In genomic region chr4:6180841-6181631, GRCh38 we compare ENCODE assay signal across 8 cellular contexts. TPM values are rescaled to one million over a fixed set of nuclear protein-coding genes. Genes with fewer than 3 reads are reported as not detected.
A peak's percentile ranks its signal among the peaks of the same experiment; 100 is the strongest.
DNase-seq lines count a peak whose midpoint lies in the region; ATAC-seq, FAIRE-seq and TF ChIP-seq lines count a peak whose summit lies in the region.

No MANE protein-coding gene starts in this region.

- no peaks in the 10 kb centered on the region for H3F3A ChIP-seq in neural progenitor cell (ENCODE audit: low read depth)

- no peaks in the 10 kb centered on the region for H3K36me3 ChIP-seq in neural progenitor cell

- no peak overlapping the region for H3K9ac ChIP-seq in neural progenitor cell

- no peaks in the 10 kb centered on the region for H3K27me3 ChIP-seq in neural progenitor cell

- ATAC-seq in GM18907 (IDR thresholded peaks at IDR 0.05; ENCODE audit: unreplicated experiment) (peak; percentile 93), HG02885 (IDR thresholded peaks at IDR 0.05; ENCODE audit: poor library complexity, unreplicated experiment) (peak; percentile 82)

- H3K36me3 Mint-ChIP-seq in neural progenitor cell, result no peaks in the 10 kb centered on the region

- no peak overlapping the region for H3K4me3 Mint-ChIP-seq in neural progenitor cell

- H3K27ac Mint-ChIP-seq in neural progenitor cell, result no peak overlapping the region

- H3K79me2 ChIP-seq in neural progenitor cell (ENCODE audit: low read depth), result no peaks in the 10 kb centered on the region

- FAIRE-seq in RCC 7860 (lab: Jason Lieb, UNC), result no peak

- H3K9me3 ChIP-seq in neural progenitor cell (ENCODE audit: low read depth), result no peaks in the 10 kb centered on the region

- DNase-seq in activated CD4-positive, CD25-positive, alpha-beta regulatory T cell treated with anti-CD3 and anti-CD28 coated beads, Interleukin-2, amount 50 U/mL, for 72 hours, result peak; percentile 47
- peak; percentile 8 for DNase-seq in stimulated activated CD4-positive, alpha-beta T cell treated with anti-CD3 and anti-CD28 coated beads, Interleukin-12 subunit alpha, Interleukin-12 subunit beta, amount 100 ng/mL, for 4 hours
- DNase-seq in neural progenitor cell (ENCODE audit: low spot score) (no peak), RCC 7860 (ENCODE audit: low spot score) (no peak), SW480 (ENCODE audit: low spot score) (no peak), kidney tubule cell (ENCODE audit: low spot score) (no peak)

- no peak overlapping the region for H2AFZ ChIP-seq in neural progenitor cell (replicated peaks)

- H4K20me1 ChIP-seq in neural progenitor cell (ENCODE audit: low read depth), result no peaks in the 10 kb centered on the region

- no peak for TF ChIP-seq CTCF in neural progenitor cell (IDR thresholded peaks at IDR 0.05)

- H3K4me1 Mint-ChIP-seq in neural progenitor cell, result no peaks in the 10 kb centered on the region

- H3K4me3 ChIP-seq in neural progenitor cell, result no peak overlapping the region

- H3K27me3 Mint-ChIP-seq in neural progenitor cell (ENCODE audit: insufficient read depth, low read depth), result peaks cover 25% of the 10 kb centered on the region

- H3K4me2 ChIP-seq in neural progenitor cell, result no peak overlapping the region

- no peak overlapping the region for H3K27ac ChIP-seq in neural progenitor cell

- no peaks in the 10 kb centered on the region for H3K4me1 ChIP-seq in neural progenitor cell

- H3K9me3 Mint-ChIP-seq in neural progenitor cell, result peaks cover 14% of the 10 kb centered on the region

RNA-seq across cellular contexts. Expression of gene JAKMIP1, which starts 19.3 kb away (rescaled TPM):
- total RNA-seq in neural progenitor cell (ENCODE audit: low replicate concordance), result 5.1 and 5.5 TPM in 2 replicates

Comparison
In these comparisons a context has a peak if more than half of its experiments do, and no peak if none do; other contexts are left out.
1. DNase-seq: peak in activated CD4-positive, CD25-positive, alpha-beta regulatory T cell treated with anti-CD3 and anti-CD28 coated beads, Interleukin-2, amount 50 U/mL, for 72 hours (single experiment) and stimulated activated CD4-positive, alpha-beta T cell treated with anti-CD3 and anti-CD28 coated beads, Interleukin-12 subunit alpha, Interleukin-12 subunit beta, amount 100 ng/mL, for 4 hours (single experiment); none in neural progenitor cell (single experiment), RCC 7860 (single experiment), SW480 (single experiment) and kidney tubule cell (single experiment).